1 cellular context compared by ENCODE assay signal in the genomic region with DNA sequence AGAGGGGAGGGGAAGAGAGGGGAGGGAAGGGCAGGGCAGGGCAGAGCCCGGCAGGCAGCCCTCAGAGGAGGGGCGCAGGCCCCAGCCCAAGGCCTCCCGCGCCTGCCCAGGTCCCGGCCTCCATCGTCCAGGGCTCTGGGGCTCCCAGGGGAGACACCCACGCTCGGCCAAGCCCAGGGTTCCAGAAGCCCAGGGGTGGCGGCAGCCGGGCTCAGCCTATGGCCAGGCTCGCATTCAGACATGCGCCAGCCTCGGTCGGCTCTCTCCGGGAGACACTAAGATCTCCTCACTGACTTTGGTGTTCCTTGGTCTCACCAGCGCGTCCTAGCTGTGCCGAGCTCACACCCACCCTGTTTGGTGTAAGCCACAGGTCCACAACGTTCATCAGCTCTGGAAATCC.
TF ChIP-seq lines count a peak whose summit lies in the region.

No MANE protein-coding gene starts in this region.

TF ChIP-seq in IMR-90, 13 proteins besides CTCF, POLR2A, EP300 and RAD21:
- TF ChIP-seq, protein P1, sequence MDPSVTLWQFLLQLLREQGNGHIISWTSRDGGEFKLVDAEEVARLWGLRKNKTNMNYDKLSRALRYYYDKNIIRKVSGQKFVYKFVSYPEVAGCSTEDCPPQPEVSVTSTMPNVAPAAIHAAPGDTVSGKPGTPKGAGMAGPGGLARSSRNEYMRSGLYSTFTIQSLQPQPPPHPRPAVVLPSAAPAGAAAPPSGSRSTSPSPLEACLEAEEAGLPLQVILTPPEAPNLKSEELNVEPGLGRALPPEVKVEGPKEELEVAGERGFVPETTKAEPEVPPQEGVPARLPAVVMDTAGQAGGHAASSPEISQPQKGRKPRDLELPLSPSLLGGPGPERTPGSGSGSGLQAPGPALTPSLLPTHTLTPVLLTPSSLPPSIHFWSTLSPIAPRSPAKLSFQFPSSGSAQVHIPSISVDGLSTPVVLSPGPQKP (IDR thresholded peaks at IDR 0.05; ENCODE audit: borderline replicate concordance, low read depth, low read length) = no peak
- TF ChIP-seq MXI1 (IDR thresholded peaks at IDR 0.05; ENCODE audit: borderline replicate concordance, low read depth, low read length) (no peak), CHD1 (IDR thresholded peaks at IDR 0.05; ENCODE audit: low read depth, low read length) (no peak), MAFK (IDR thresholded peaks at IDR 0.05; ENCODE audit: low read depth, low read length) (no peak)
